Comparison of ENCODE assay signal across 33 cellular contexts in genomic region chr17:52517176-52517575, GRCh38.
"Had no signal": no experiment of that assay in that cellular context is flagged by ENCODE, and none has a peak within 500 bp of the region (broad histone marks: within the 10 kb centered on the region; RNA-seq: fewer than 3 reads in every experiment).

No MANE protein-coding gene starts in this region.

- H3K4me3 ChIP-seq: coronary artery, dorsolateral prefrontal cortex, esophagus muscularis mucosa, gastrocnemius medialis, heart left ventricle had no signal

- H3K4me3 Mint-ChIP-seq: activated B cell treated with CpG ODN at 0.5 μM for 24 hours; activated CD8-positive, alpha-beta T cell treated with anti-CD3 and anti-CD28 coated beads for 36 hours; activated naive CD8-positive, alpha-beta T cell; activated T-cell treated with anti-CD3 and anti-CD28 coated beads, Interleukin-2, amount 50 U/mL, for 4 hours; activated T-helper 17 cell treated with anti-CD3 and anti-CD28 coated beads, Interleukin-2, amount 50 U/mL, for 72 hours; central memory CD8-positive, alpha-beta T cell; dendritic cell treated with granulocyte-macrophage colony-stimulating factor and Interleukin-4, amounts not matched to agents 40 ng/mL and 50 ng/mL, for 4 days; T-helper 2 cell treated with Interferon-gamma antibody and Interleukin-4, amounts not matched to agents 5 μg/mL and 100 μg/mL, for 36 hours had no signal

- H3K9me3 Mint-ChIP-seq: activated T-cell treated with anti-CD3 and anti-CD28 coated beads, Interleukin-2, amount 50 U/mL, for 4 hours; activated T-helper 17 cell treated with anti-CD3 and anti-CD28 coated beads, Interleukin-2, amount 50 U/mL, for 72 hours had no signal

- DNase-seq: activated B cell treated with CpG ODN at 0.5 μM for 24 hours; activated CD4-positive, alpha-beta T cell treated with anti-CD3 and anti-CD28 coated beads for 48 hours; activated CD4-positive, alpha-beta T cell treated with anti-CD3 and anti-CD28 coated beads, Interleukin-2, amount 50 U/mL, for 1 hour; activated CD4-positive, alpha-beta T cell treated with anti-CD3 and anti-CD28 coated beads, Interleukin-2, amount 50 U/mL, for 48 hours; activated CD8-positive, alpha-beta memory T cell treated with anti-CD3 and anti-CD28 coated beads for 24 hours; activated CD8-positive, alpha-beta T cell treated with anti-CD3 and anti-CD28 coated beads for 36 hours; activated effector memory CD4-positive, alpha-beta T cell treated with Interleukin-2 at 50 U/mL for 16 hours; activated gamma-delta T cell treated with Interleukin-2 at 50 U/mL for 16 hours; activated naive CD4-positive, alpha-beta T cell treated with anti-CD3 and anti-CD28 coated beads, Interleukin-2, amount 50 U/mL, for 16 hours; activated naive CD4-positive, alpha-beta T cell treated with Interleukin-2 at 50 U/mL for 16 hours; activated T-cell treated with anti-CD3 and anti-CD28 coated beads, Interleukin-2, amount 50 U/mL, for 4 hours; amniotic stem cell; anterior cingulate cortex; brain microvascular endothelial cell; dorsolateral prefrontal cortex; effector memory CD4-positive, alpha-beta T cell; erythroblast; foreskin keratinocyte; gastrocnemius medialis; glutamatergic neuron; heart left ventricle; T1000; WERI-Rb-1 had no signal

- ATAC-seq: activated CD4-positive, CD25-positive, alpha-beta regulatory T cell treated with anti-CD3 and anti-CD28 coated beads, Interleukin-2, amount 50 U/mL, for 24 hours; activated CD8-positive, alpha-beta T cell treated with anti-CD3 and anti-CD28 coated beads for 36 hours; activated T-cell treated with anti-CD3 and anti-CD28 coated beads, Interleukin-2, amount 50 U/mL, for 4 hours; activated T-helper 17 cell treated with anti-CD3 and anti-CD28 coated beads, Interleukin-2, amount 50 U/mL, for 72 hours; foreskin keratinocyte; gastrocnemius medialis; heart left ventricle had no signal

- H3K27me3 Mint-ChIP-seq: activated B cell treated with CpG ODN at 0.5 μM for 24 hours; activated CD8-positive, alpha-beta T cell treated with anti-CD3 and anti-CD28 coated beads for 36 hours; activated naive CD8-positive, alpha-beta T cell; activated T-helper 17 cell treated with anti-CD3 and anti-CD28 coated beads, Interleukin-2, amount 50 U/mL, for 72 hours; central memory CD8-positive, alpha-beta T cell; dendritic cell treated with granulocyte-macrophage colony-stimulating factor and Interleukin-4, amounts not matched to agents 40 ng/mL and 50 ng/mL, for 4 days had no signal

- H3K4me1 Mint-ChIP-seq: activated B cell treated with CpG ODN at 0.5 μM for 24 hours; activated T-helper 17 cell treated with anti-CD3 and anti-CD28 coated beads, Interleukin-2, amount 50 U/mL, for 72 hours; central memory CD8-positive, alpha-beta T cell had no signal

- H3K27ac Mint-ChIP-seq: activated B cell treated with CpG ODN at 0.5 μM for 24 hours; activated CD8-positive, alpha-beta T cell treated with anti-CD3 and anti-CD28 coated beads for 36 hours; activated naive CD8-positive, alpha-beta T cell; activated T-helper 17 cell treated with anti-CD3 and anti-CD28 coated beads, Interleukin-2, amount 50 U/mL, for 72 hours; dendritic cell treated with granulocyte-macrophage colony-stimulating factor and Interleukin-4, amounts not matched to agents 40 ng/mL and 50 ng/mL, for 4 days; T-helper 2 cell treated with Interferon-gamma antibody and Interleukin-4, amounts not matched to agents 5 μg/mL and 100 μg/mL, for 36 hours had no signal

- H3K27ac ChIP-seq: brain microvascular endothelial cell, coronary artery, dorsolateral prefrontal cortex, esophagus muscularis mucosa, foreskin keratinocyte, gastrocnemius medialis, heart left ventricle, WERI-Rb-1 had no signal

- FAIRE-seq: astrocyte, bronchial epithelial cell had no signal

- H3K36me3 ChIP-seq: brain microvascular endothelial cell, esophagus muscularis mucosa, gastrocnemius medialis, heart left ventricle, WERI-Rb-1 had no signal

- H3K27me3 ChIP-seq: brain microvascular endothelial cell, dorsolateral prefrontal cortex, esophagus muscularis mucosa, foreskin keratinocyte, gastrocnemius medialis, heart left ventricle had no signal

- H3K4me1 ChIP-seq: esophagus muscularis mucosa, foreskin keratinocyte, gastrocnemius medialis, heart left ventricle had no signal

- H3K36me3 Mint-ChIP-seq: activated naive CD8-positive, alpha-beta T cell had no signal

- H3K9me3 ChIP-seq: esophagus muscularis mucosa, gastrocnemius medialis had no signal
